ENCODE assay signal across 22 cellular contexts in genomic region chr20:16123623-16124022, GRCh38.
DNase-seq lines count a peak whose midpoint lies in the region; ATAC-seq and TF ChIP-seq lines count a peak whose summit lies in the region.
"Had no signal": no experiment of that assay in that cellular context is flagged by ENCODE, and none has a peak within 500 bp of the region (broad histone marks: within the 10 kb centered on the region; RNA-seq: fewer than 3 reads in every experiment).

No MANE protein-coding gene starts in this region.

- H3K4me3 Mint-ChIP-seq in activated CD4-positive, alpha-beta memory T cell treated with anti-CD3 and anti-CD28 coated beads, Interleukin-2, amount 10 ng/mL, durations not matched to agents 7 days and 5 days = no peak overlapping the region
- H3K4me3 Mint-ChIP-seq: CD4-positive, CD25-positive, alpha-beta regulatory T cell had no signal

- ATAC-seq in GM19397 (IDR thresholded peaks at IDR 0.05; ENCODE audit: unreplicated experiment) = no peak
- ATAC-seq in Right ventricle myocardium superior (ENCODE audit: poor library complexity) = no peak
- ATAC-seq: A549, HepG2, K562 had no signal

- H3K4me3 ChIP-seq in epithelial cell of proximal tubule (ENCODE audit: low read depth, low read length) = no peak overlapping the region
- H3K4me3 ChIP-seq: A549, K562, SJCRH30 had no signal

- CTCF ChIA-PET in activated CD4-positive, alpha-beta memory T cell treated with anti-CD3 and anti-CD28 coated beads, Interleukin-2, amount 10 ng/mL, durations not matched to agents 7 days and 5 days (lab: Charles Lee) = no interaction called here

- no peaks in the 10 kb centered on the region for H3K27me3 Mint-ChIP-seq in activated CD4-positive, alpha-beta memory T cell treated with anti-CD3 and anti-CD28 coated beads, Interleukin-2, amount 10 ng/mL, durations not matched to agents 7 days and 5 days
- H3K27me3 Mint-ChIP-seq: CD4-positive, CD25-positive, alpha-beta regulatory T cell had no signal

- H3K36me3 Mint-ChIP-seq in activated CD4-positive, alpha-beta memory T cell treated with anti-CD3 and anti-CD28 coated beads, Interleukin-2, amount 10 ng/mL, durations not matched to agents 7 days and 5 days (ENCODE audit: low read depth) = no peaks in the 10 kb centered on the region
- H3K36me3 Mint-ChIP-seq: CD4-positive, CD25-positive, alpha-beta regulatory T cell had no signal

- H3K27ac Mint-ChIP-seq in activated CD4-positive, alpha-beta memory T cell treated with anti-CD3 and anti-CD28 coated beads, Interleukin-2, amount 10 ng/mL, durations not matched to agents 7 days and 5 days = no peak overlapping the region
- H3K27ac Mint-ChIP-seq: CD4-positive, CD25-positive, alpha-beta regulatory T cell had no signal

- peaks cover 4% of the 10 kb centered on the region for H3K9me3 Mint-ChIP-seq in activated CD4-positive, alpha-beta memory T cell treated with anti-CD3 and anti-CD28 coated beads, Interleukin-2, amount 10 ng/mL, durations not matched to agents 7 days and 5 days

- H3K4me1 Mint-ChIP-seq in activated CD4-positive, alpha-beta memory T cell treated with anti-CD3 and anti-CD28 coated beads, Interleukin-2, amount 10 ng/mL, durations not matched to agents 7 days and 5 days = no peaks in the 10 kb centered on the region
- H3K4me1 Mint-ChIP-seq: CD4-positive, CD25-positive, alpha-beta regulatory T cell had no signal

- POLR2A ChIA-PET in activated CD4-positive, alpha-beta memory T cell treated with anti-CD3 and anti-CD28 coated beads, Interleukin-2, amount 10 ng/mL, durations not matched to agents 7 days and 5 days (lab: Charles Lee) = no interaction called here

- intact Hi-C loops in Right ventricle myocardium superior (cut with DNase I) = no loop called here

- TF ChIP-seq CTCF in epithelial cell of proximal tubule (conservative IDR thresholded peaks at IDR 0.05; ENCODE audit: low read depth, low read length) = no peak

- DNase-seq in HS-27A (ENCODE audit: low read depth) (peak; percentile 11), RKO (ENCODE audit: low spot score) (peak; percentile 21), epithelial cell of proximal tubule (ENCODE audit: low read depth) (peak; percentile 31), renal cortical epithelial cell (ENCODE audit: low read depth) (peak; percentile 49), NCI-H774 (lab: John Stamatoyannopoulos, UW) (no peak), Right ventricle myocardium superior (no peak)
- no peak for DNase-seq in activated CD4-positive, alpha-beta memory T cell treated with anti-CD3 and anti-CD28 coated beads, Interleukin-2, amount 10 ng/mL, durations not matched to agents 7 days and 5 days
- DNase-seq: BE2C; CD4-positive, CD25-positive, alpha-beta regulatory T cell; COR-L47; DMS 273 treated with DMSO at 0.1 percent for 48 hours; DND-41; GOT3; NCI-H1092 treated with DMSO at 0.1 percent for 48 hours; NCI-H1436 treated with DMSO at 0.1 percent for 48 hours; NCI-H1930; NCI-H510A; SJCRH30 had no signal

Comparison
In these comparisons a context has a peak if more than half of its experiments do, and no peak if none do; other contexts are left out.
1. DNase-seq: peak in HS-27A (single experiment), RKO (single experiment), epithelial cell of proximal tubule (single experiment) and renal cortical epithelial cell (single experiment); none in activated CD4-positive, alpha-beta memory T cell treated with anti-CD3 and anti-CD28 coated beads, Interleukin-2, amount 10 ng/mL, durations not matched to agents 7 days and 5 days (single experiment), NCI-H774 (single experiment) and Right ventricle myocardium superior (single experiment).